ENCODE assay signal across 8 cellular contexts in the genomic region with DNA sequence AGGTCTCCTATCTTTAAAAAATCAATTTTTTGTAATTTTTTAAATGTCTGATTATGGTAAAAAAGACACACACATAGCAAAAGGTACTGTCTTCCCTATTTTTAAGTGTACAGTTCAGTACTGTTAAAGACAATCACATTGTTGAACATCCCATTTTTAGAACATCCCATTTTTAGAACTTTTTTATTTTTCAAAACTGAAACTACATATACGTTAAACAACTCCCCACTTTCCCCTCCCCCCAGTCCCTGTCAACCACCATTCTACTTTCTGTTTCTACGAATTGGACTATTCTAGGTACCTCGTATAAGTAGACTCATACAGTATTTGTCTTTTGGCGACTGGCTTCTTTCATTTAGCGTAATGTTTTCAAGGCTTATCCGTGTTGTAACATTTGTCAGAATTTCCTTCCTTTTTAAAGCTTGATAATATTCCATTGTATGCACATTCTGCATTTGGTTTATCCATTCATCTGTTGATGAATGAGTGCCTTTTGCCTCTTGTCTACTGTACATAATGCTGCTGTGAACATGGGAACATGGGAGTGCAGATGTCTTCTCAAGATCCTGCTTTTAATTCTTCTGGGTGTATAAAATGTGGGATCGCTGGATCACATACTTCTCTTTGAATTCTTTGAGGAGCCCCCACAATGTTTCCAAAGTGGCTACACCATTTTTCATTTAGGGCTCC.
A peak's percentile ranks its signal among the peaks of the same experiment; 100 is the strongest.
DNase-seq lines count a peak whose midpoint lies in the region; ATAC-seq, FAIRE-seq and TF ChIP-seq lines count a peak whose summit lies in the region.

No MANE protein-coding gene starts in this region.

- H3K9me3 Mint-ChIP-seq in glutamatergic neuron (ENCODE audit: unreplicated experiment), result peaks cover 4% of the 10 kb centered on the region

- no peaks in the 10 kb centered on the region for H3K36me3 ChIP-seq in small intestine (ENCODE audit: control insufficient read depth in 2 of 2, insufficient read depth in 2 of 2, low read length in 2 of 2)
- no peaks in the 10 kb centered on the region for H3K36me3 ChIP-seq in upper lobe of left lung

- H3K4me3 Mint-ChIP-seq in glutamatergic neuron (ENCODE audit: unreplicated experiment), result no peak overlapping the region

- H3K9me3 ChIP-seq in small intestine (ENCODE audit: control insufficient read depth, low read depth), result no peaks in the 10 kb centered on the region
- H3K9me3 ChIP-seq in upper lobe of left lung, result no peaks in the 10 kb centered on the region

- ATAC-seq in GM18867 (IDR thresholded peaks at IDR 0.05; ENCODE audit: unreplicated experiment), result peak; percentile 88
- peak; percentile 88 for ATAC-seq in HG02759 (IDR thresholded peaks at IDR 0.05; ENCODE audit: unreplicated experiment)
- ATAC-seq in upper lobe of left lung (ENCODE audit: low FRiP score in 2 of 2), result no peak

- H3K27ac ChIP-seq in small intestine (ENCODE audit: low read depth in 1 of 2, low read length in 1 of 2), result no peak overlapping the region
- H3K27ac ChIP-seq in upper lobe of left lung, result no peak overlapping the region

- FAIRE-seq in small intestine (lab: Jason Lieb, UNC), result no peak

- H3K4me1 Mint-ChIP-seq in glutamatergic neuron (ENCODE audit: low read depth, unreplicated experiment), result no peaks in the 10 kb centered on the region

- no peak overlapping the region for H3K27ac Mint-ChIP-seq in glutamatergic neuron (ENCODE audit: unreplicated experiment)

- TF ChIP-seq CTCF in GM13976 (IDR thresholded peaks at IDR 0.05; ENCODE audit: borderline replicate concordance, control extremely low read depth, extremely low read depth, insufficient read depth, missing control alignments), result no peak
- TF ChIP-seq CTCF in glutamatergic neuron (IDR thresholded peaks at IDR 0.05; ENCODE audit: partially characterized antibody, unreplicated experiment), result no peak
- no peak for TF ChIP-seq CTCF in upper lobe of left lung (IDR thresholded peaks at IDR 0.05)

- 57 to 67% (median 60%) methylated on average over 7 of the region's 7 CpGs for WGBS in small intestine, 3 donors
- WGBS in upper lobe of left lung, 2 donors, result 45 to 53% methylated on average over 7 of the region's 7 CpGs

- TF ChIP-seq EP300 in upper lobe of left lung (IDR thresholded peaks at IDR 0.05), result no peak

- TF ChIP-seq POLR2A in upper lobe of left lung (IDR thresholded peaks at IDR 0.05), result no peak

- no peaks in the 10 kb centered on the region for H3K27me3 ChIP-seq in small intestine (ENCODE audit: control insufficient read depth in 2 of 2, insufficient read depth in 2 of 2, low read length in 2 of 2)
- H3K27me3 ChIP-seq in upper lobe of left lung, result no peaks in the 10 kb centered on the region

- in situ Hi-C loops in GM13976 (cut with MboI; ENCODE audit: low sequenced_read_pairs, unreplicated experiment), result no loop called here

- no peaks in the 10 kb centered on the region for H3K27me3 Mint-ChIP-seq in glutamatergic neuron (ENCODE audit: unreplicated experiment)

- H3K4me3 ChIP-seq in small intestine (ENCODE audit: low read depth in 1 of 2, low read length in 2 of 2), result no peak overlapping the region
- no peak overlapping the region for H3K4me3 ChIP-seq in upper lobe of left lung

- peaks cover 4% of the 10 kb centered on the region for H3K36me3 Mint-ChIP-seq in glutamatergic neuron (ENCODE audit: unreplicated experiment)

- DNase-seq in T-helper 9 cell, result peak; percentile 5
- DNase-seq in small intestine, result peak; percentile 44
- DNase-seq in GM13976 (ENCODE audit: low spot score), result no peak
- no peak for DNase-seq in glutamatergic neuron
- no peak for DNase-seq in upper lobe of left lung
- no peak for DNase-seq in GM19238 (ENCODE audit: insufficient read length, low spot score)

- H3K4me1 ChIP-seq in small intestine (ENCODE audit: control insufficient read depth in 2 of 2, insufficient read depth in 1 of 2, low read depth in 1 of 2, low read length in 1 of 2) (peaks cover 0 to 3% of the 10 kb centered on the region in 2 donors), upper lobe of left lung (peaks cover 0 to 4% (median 2%) of the 10 kb centered on the region in 4 donors)

Comparison
In these comparisons a context has a peak if more than half of its experiments do, and no peak if none do; other contexts are left out.
1. ATAC-seq: peak in GM18867 (single experiment) and HG02759 (single experiment); none in upper lobe of left lung (0 of 2).
2. DNase-seq: peak in T-helper 9 cell (single experiment) and small intestine (single experiment); none in GM13976 (single experiment), glutamatergic neuron (single experiment), upper lobe of left lung (0 of 2) and GM19238 (single experiment).